8 cellular contexts compared by ENCODE assay signal in genomic region chr12:131828671-131829350, GRCh38. TPM values are rescaled to one million over a fixed set of nuclear protein-coding genes. Genes with fewer than 3 reads are reported as not detected.
DNase-seq lines count a peak whose midpoint lies in the region; ATAC-seq and TF ChIP-seq lines count a peak whose summit lies in the region.

No MANE protein-coding gene starts in this region.

- H3K9ac ChIP-seq in skeletal muscle tissue (ENCODE audit: low read depth in 1 of 3, low read length in 3 of 3) = peak overlapping the region in 2 of 3 donors; percentile 10 to 45

- no peaks in the 10 kb centered on the region for H3K9me3 ChIP-seq in right atrium auricular region
- no peaks in the 10 kb centered on the region for H3K9me3 ChIP-seq in skeletal muscle tissue (ENCODE audit: control insufficient read depth in 3 of 3, low read length in 3 of 3)

- H3K27ac Mint-ChIP-seq in activated T-cell treated with anti-CD3 and anti-CD28 coated beads, Interleukin-2, amount 50 U/mL, for 24 hours = no peak overlapping the region

- H3K4me1 ChIP-seq in right atrium auricular region (peaks cover 0 to 45% of the 10 kb centered on the region in 2 donors), skeletal muscle tissue (ENCODE audit: control insufficient read depth in 3 of 3, insufficient read depth in 3 of 3, low read length in 3 of 3) (peaks cover 17 to 48% (median 31%) of the 10 kb centered on the region in 3 donors)

- H3K27ac ChIP-seq in right atrium auricular region (peak overlapping the region in 1 of 2 donors; percentile 23), skeletal muscle tissue (ENCODE audit: low read depth, low read length) (no peak overlapping the region)

- H3K27me3 ChIP-seq in right atrium auricular region (peaks cover 4 to 12% of the 10 kb centered on the region in 2 donors), skeletal muscle tissue (ENCODE audit: control insufficient read depth in 3 of 3, insufficient read depth in 3 of 3, low read length in 3 of 3) (peaks cover 47 to 66% (median 54%) of the 10 kb centered on the region in 3 donors)

- H3K4me3 ChIP-seq in right atrium auricular region (peak overlapping the region; percentile 39 to 56), skeletal muscle tissue (ENCODE audit: low read length in 3 of 3) (peak overlapping the region; percentile 30 to 67 (median 51))

- TF ChIP-seq CTCF in right atrium auricular region (IDR thresholded peaks at IDR 0.05) = no peak

- peaks cover 64% of the 10 kb centered on the region for H3K27me3 Mint-ChIP-seq in activated T-cell treated with anti-CD3 and anti-CD28 coated beads, Interleukin-2, amount 50 U/mL, for 24 hours

- ATAC-seq in Right ventricle myocardium inferior = no peak

- no peaks in the 10 kb centered on the region for H3K9me3 Mint-ChIP-seq in activated T-cell treated with anti-CD3 and anti-CD28 coated beads, Interleukin-2, amount 50 U/mL, for 24 hours

- peaks cover 14% of the 10 kb centered on the region for H3K4me1 Mint-ChIP-seq in activated T-cell treated with anti-CD3 and anti-CD28 coated beads, Interleukin-2, amount 50 U/mL, for 24 hours (ENCODE audit: low read depth)

- DNase-seq in Right ventricle myocardium inferior (ENCODE audit: missing footprints) (peak; percentile 26), cardiac septum (ENCODE audit: low spot score) (no peak), right atrium auricular region (ENCODE audit: low spot score) (no peak), kidney glomerular epithelial cell (lab: John Stamatoyannopoulos, UW) (no peak), cerebellum (ENCODE audit: low spot score) (no peak), HPDE6-E6E7 (ENCODE audit: extremely low spot score) (no peak)
- peak; percentile 57 for DNase-seq in activated T-cell treated with anti-CD3 and anti-CD28 coated beads, Interleukin-2, amount 50 U/mL, for 24 hours

- H3K36me3 ChIP-seq in right atrium auricular region (no peaks in the 10 kb centered on the region), skeletal muscle tissue (ENCODE audit: control insufficient read depth in 3 of 3, insufficient read depth in 3 of 3, low read length in 3 of 3) (no peaks in the 10 kb centered on the region)

- no peaks in the 10 kb centered on the region for H3K36me3 Mint-ChIP-seq in activated T-cell treated with anti-CD3 and anti-CD28 coated beads, Interleukin-2, amount 50 U/mL, for 24 hours (ENCODE audit: low read depth)

- intact Hi-C loops in Right ventricle myocardium inferior (cut with DNase I) (no loop called here), cardiac septum (cut with DNase I) (loop anchor here (10.0 kb wide), 1 partner anchor 724 kb away; no protein-coding TSS in a partner anchor)

- H3K4me3 Mint-ChIP-seq in activated T-cell treated with anti-CD3 and anti-CD28 coated beads, Interleukin-2, amount 50 U/mL, for 24 hours = peak overlapping the region; percentile 55

RNA-seq across cellular contexts. Expression of gene MMP17, which starts 0.6 kb away (rescaled TPM):
- total RNA-seq in Right ventricle myocardium inferior (0.73 TPM), cardiac septum (0.78 TPM), right atrium auricular region (1 to 10 TPM; 2.1 to 3.2 TPM), skeletal muscle tissue (6.3 TPM), cerebellum (15.3 TPM)

Comparison
In these comparisons a context has a peak if more than half of its experiments do, and no peak if none do; other contexts are left out.
1. DNase-seq: peak in Right ventricle myocardium inferior (single experiment) and activated T-cell treated with anti-CD3 and anti-CD28 coated beads, Interleukin-2, amount 50 U/mL, for 24 hours (single experiment); none in cardiac septum (single experiment), right atrium auricular region (single experiment), kidney glomerular epithelial cell (single experiment), cerebellum (single experiment) and HPDE6-E6E7 (single experiment).